1 cellular context compared by ENCODE assay signal in the genomic region with DNA sequence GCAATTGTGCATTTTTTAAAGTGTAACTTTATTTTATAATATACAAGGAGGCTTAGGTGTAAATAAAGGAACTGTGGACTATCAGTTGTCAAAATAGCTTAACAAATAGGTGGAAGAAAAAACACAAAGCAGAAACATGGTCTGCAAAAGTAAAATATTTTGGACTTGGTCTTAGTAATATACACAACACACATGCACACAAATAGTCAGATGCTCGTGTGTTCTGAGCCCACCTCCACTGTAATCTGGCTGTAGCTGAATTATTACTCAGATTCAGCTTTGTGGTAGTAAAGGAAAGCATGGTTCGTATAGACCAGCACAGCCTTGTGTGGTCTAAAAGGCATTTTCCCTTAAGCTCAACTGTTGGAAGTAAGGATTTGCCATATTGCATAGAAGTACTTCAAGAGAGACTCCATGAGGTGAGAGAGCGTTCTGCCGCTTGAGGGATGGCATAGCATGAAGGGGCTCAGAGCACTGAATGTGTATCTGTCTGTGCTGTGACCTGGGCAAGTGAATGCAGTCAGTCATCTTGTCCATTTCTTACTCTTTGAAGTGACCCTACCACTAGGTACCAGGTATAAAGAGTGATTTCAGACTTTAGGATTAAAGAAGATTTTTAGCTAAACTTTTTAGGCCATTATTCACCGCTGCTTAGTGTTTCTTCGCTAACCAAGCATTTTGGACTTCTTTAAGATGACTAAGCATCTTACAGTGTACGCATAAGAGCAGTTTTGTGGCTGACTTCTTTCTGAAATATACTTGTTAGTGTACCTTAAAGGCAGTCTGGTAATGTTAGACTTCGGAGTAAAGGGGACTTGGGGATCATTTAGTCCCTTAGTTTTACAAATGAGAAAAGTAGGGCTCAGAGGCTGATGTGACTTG.
TF ChIP-seq lines count a peak whose summit lies in the region.

No MANE protein-coding gene starts in this region.

TF ChIP-seq in A549, 52 proteins besides CTCF, POLR2A, EP300 and RAD21 (continued from another document):
- TF ChIP-seq, protein P1, sequence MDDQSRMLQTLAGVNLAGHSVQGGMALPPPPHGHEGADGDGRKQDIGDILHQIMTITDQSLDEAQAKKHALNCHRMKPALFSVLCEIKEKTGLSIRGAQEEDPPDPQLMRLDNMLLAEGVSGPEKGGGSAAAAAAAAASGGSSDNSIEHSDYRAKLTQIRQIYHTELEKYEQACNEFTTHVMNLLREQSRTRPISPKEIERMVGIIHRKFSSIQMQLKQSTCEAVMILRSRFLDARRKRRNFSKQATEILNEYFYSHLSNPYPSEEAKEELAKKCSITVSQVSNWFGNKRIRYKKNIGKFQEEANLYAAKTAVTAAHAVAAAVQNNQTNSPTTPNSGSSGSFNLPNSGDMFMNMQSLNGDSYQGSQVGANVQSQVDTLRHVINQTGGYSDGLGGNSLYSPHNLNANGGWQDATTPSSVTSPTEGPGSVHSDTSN (IDR thresholded peaks at IDR 0.05), result 0 out of 2 replicates have a peak, but pooled peaks have one; percentile 18
- TF ChIP-seq, protein P2, sequence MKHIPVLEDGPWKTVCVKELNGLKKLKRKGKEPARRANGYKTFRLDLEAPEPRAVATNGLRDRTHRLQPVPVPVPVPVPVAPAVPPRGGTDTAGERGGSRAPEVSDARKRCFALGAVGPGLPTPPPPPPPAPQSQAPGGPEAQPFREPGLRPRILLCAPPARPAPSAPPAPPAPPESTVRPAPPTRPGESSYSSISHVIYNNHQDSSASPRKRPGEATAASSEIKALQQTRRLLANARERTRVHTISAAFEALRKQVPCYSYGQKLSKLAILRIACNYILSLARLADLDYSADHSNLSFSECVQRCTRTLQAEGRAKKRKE (CRISPR knock-in tag; IDR thresholded peaks at IDR 0.05; ENCODE audit: low read depth), result no peak
- TF ChIP-seq CHD4 (IDR thresholded peaks at IDR 0.05; ENCODE audit: borderline replicate concordance) (no peak), RCOR1 (IDR thresholded peaks at IDR 0.05; ENCODE audit: low read depth, low read length) (no peak), FOXS1 (CRISPR knock-in tag; IDR thresholded peaks at IDR 0.05) (no peak)
